8 cellular contexts compared by ENCODE assay signal in the genomic region with DNA sequence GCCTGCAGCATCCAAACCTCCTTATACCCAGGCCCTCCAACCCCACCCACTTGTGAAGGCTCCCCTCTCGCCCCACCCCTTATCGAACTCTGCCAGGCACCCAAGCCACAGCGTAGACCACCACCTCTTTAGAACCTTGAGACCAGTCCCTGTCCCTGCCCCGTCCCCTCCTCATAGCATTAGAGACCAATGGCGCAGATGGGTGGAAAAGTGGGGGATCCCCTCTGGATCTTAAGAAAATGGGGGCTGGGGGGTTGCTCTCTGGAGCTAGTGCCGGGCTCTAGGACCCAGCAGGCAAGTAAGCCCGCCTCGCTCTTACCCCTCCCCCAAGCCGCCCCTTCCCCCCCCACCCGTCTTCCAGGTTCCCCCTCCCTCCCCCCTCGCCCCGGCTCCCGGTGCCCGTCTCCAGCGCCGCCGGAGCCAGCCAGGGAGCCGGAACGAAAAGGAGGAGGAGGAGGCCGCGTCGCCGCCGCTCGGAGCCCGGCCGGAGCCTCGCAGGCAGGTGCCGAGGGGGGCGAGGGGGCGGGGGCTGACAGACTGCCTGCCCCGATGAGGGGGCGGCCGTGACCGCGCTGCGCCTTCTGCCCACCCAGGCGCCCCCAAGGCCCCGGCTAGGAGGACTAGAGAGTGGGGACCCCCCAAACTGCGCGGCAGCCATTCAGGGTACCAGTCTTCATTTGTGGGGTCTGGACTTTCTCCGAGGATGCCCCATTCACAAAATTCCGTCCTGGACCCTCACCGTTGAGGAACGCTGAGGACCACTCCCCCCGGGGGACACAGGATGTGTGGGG. TPM values are rescaled to one million over a fixed set of nuclear protein-coding genes. Genes with fewer than 3 reads are reported as not detected.
DNase-seq lines count a peak whose midpoint lies in the region; ATAC-seq and TF ChIP-seq lines count a peak whose summit lies in the region.

A gene with protein sequence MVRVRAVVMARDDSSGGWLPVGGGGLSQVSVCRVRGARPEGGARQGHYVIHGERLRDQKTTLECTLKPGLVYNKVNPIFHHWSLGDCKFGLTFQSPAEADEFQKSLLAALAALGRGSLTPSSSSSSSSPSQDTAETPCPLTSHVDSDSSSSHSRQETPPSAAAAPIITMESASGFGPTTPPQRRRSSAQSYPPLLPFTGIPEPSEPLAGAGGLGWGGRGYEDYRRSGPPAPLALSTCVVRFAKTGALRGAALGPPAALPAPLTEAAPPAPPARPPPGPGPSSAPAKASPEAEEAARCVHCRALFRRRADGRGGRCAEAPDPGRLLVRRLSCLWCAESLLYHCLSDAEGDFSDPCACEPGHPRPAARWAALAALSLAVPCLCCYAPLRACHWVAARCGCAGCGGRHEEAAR (plus strand): TSS at position 388 of the 791 bp plus-strand sequence. CDS start 1,606 bp downstream, outside the sequence.

- H3K4me3 ChIP-seq in brain microvascular endothelial cell (ENCODE audit: low read depth, low read length): peak within 1 kb of the TSS; percentile 77

- peak within 1 kb of the TSS; percentile 72 for H3K27ac Mint-ChIP-seq in activated CD4-positive, alpha-beta T cell treated with anti-CD3 and anti-CD28 coated beads, Interleukin-2, amount 10 ng/mL, durations not matched to agents 24 days and 14 days
- H3K27ac Mint-ChIP-seq in stimulated activated memory B cell treated with anti-CD40 and anti-IgM and Interleukin-4, amounts not matched to agents 10 μg/mL and 1 μg/mL and 100 μg/mL, for 72 hours: no peak within 1 kb of the TSS

- in situ Hi-C loops in brain microvascular endothelial cell (cut with HindIII; ENCODE audit: low pct_ligation_motif_present, low sequenced_read_pairs): no loop called here

- TF ChIP-seq CTCF in brain microvascular endothelial cell (IDR thresholded peaks at IDR 0.05; ENCODE audit: low read depth, low read length, missing control alignments): no peak

- H3K36me3 ChIP-seq in brain microvascular endothelial cell (replicated peaks): peaks cover 23% of the 10 kb centered on the region

- H3K27me3 ChIP-seq in brain microvascular endothelial cell (replicated peaks): no peaks in the 10 kb centered on the region

- intact Hi-C loops in activated CD4-positive, alpha-beta T cell treated with anti-CD3 and anti-CD28 coated beads, Interleukin-2, amount 10 ng/mL, durations not matched to agents 24 days and 14 days (cut with micrococcal nuclease): loop anchor here (1.0 kb wide), 1 partner anchor 52 kb away; no protein-coding TSS in a partner anchor

- peaks cover 24% of the 10 kb centered on the region for H3K27me3 Mint-ChIP-seq in activated CD4-positive, alpha-beta T cell treated with anti-CD3 and anti-CD28 coated beads, Interleukin-2, amount 10 ng/mL, durations not matched to agents 24 days and 14 days
- H3K27me3 Mint-ChIP-seq in stimulated activated memory B cell treated with anti-CD40 and anti-IgM and Interleukin-4, amounts not matched to agents 10 μg/mL and 1 μg/mL and 100 μg/mL, for 72 hours: peaks cover 50% of the 10 kb centered on the region

- peak within 1 kb of the TSS; percentile 47 for H3K27ac ChIP-seq in brain microvascular endothelial cell

- no peaks in the 10 kb centered on the region for H3K9me3 Mint-ChIP-seq in activated CD4-positive, alpha-beta T cell treated with anti-CD3 and anti-CD28 coated beads, Interleukin-2, amount 10 ng/mL, durations not matched to agents 24 days and 14 days
- no peaks in the 10 kb centered on the region for H3K9me3 Mint-ChIP-seq in stimulated activated memory B cell treated with anti-CD40 and anti-IgM and Interleukin-4, amounts not matched to agents 10 μg/mL and 1 μg/mL and 100 μg/mL, for 72 hours

- H3K4me1 Mint-ChIP-seq in activated CD4-positive, alpha-beta T cell treated with anti-CD3 and anti-CD28 coated beads, Interleukin-2, amount 10 ng/mL, durations not matched to agents 24 days and 14 days: peaks cover 19% of the 10 kb centered on the region
- H3K4me1 Mint-ChIP-seq in stimulated activated memory B cell treated with anti-CD40 and anti-IgM and Interleukin-4, amounts not matched to agents 10 μg/mL and 1 μg/mL and 100 μg/mL, for 72 hours: peaks cover 24% of the 10 kb centered on the region

- DNase-seq in activated CD4-positive, alpha-beta T cell treated with anti-CD3 and anti-CD28 coated beads, Interleukin-2, amount 10 ng/mL, durations not matched to agents 24 days and 14 days: no peak
- no peak for DNase-seq in activated CD4-positive, alpha-beta T cell treated with anti-CD3 and anti-CD28 coated beads for 48 hours
- DNase-seq in NCI-H226: peak; percentile 43
- no peak for DNase-seq in brain microvascular endothelial cell
- peak; percentile 68 for DNase-seq in iPS-NIHi7 (ENCODE audit: extremely low spot score)
- DNase-seq in cerebellar cortex (ENCODE audit: low spot score): no peak

- H3K36me3 Mint-ChIP-seq in activated CD4-positive, alpha-beta T cell treated with anti-CD3 and anti-CD28 coated beads, Interleukin-2, amount 10 ng/mL, durations not matched to agents 24 days and 14 days (ENCODE audit: low read depth): peaks cover 17% of the 10 kb centered on the region
- peaks cover 21% of the 10 kb centered on the region for H3K36me3 Mint-ChIP-seq in stimulated activated memory B cell treated with anti-CD40 and anti-IgM and Interleukin-4, amounts not matched to agents 10 μg/mL and 1 μg/mL and 100 μg/mL, for 72 hours

- peak within 1 kb of the TSS; percentile 90 for H3K4me3 Mint-ChIP-seq in activated CD4-positive, alpha-beta T cell treated with anti-CD3 and anti-CD28 coated beads, Interleukin-2, amount 10 ng/mL, durations not matched to agents 24 days and 14 days
- peak within 1 kb of the TSS; percentile 80 for H3K4me3 Mint-ChIP-seq in stimulated activated memory B cell treated with anti-CD40 and anti-IgM and Interleukin-4, amounts not matched to agents 10 μg/mL and 1 μg/mL and 100 μg/mL, for 72 hours

- ATAC-seq in stimulated activated memory B cell treated with anti-CD40 and anti-IgM and Interleukin-4, amounts not matched to agents 10 μg/mL and 1 μg/mL and 100 μg/mL, for 72 hours: peak; percentile 52
- ATAC-seq in GM19455 (IDR thresholded peaks at IDR 0.05; ENCODE audit: unreplicated experiment): no peak

RNA-seq across cellular contexts. Expression of the gene that starts here (rescaled TPM):
- 2.9 and 3.0 TPM in 2 replicates for total RNA-seq in activated CD4-positive, alpha-beta T cell treated with anti-CD3 and anti-CD28 coated beads, Interleukin-2, amount 10 ng/mL, durations not matched to agents 24 days and 14 days

Comparison
In these comparisons a context has a peak if more than half of its experiments do, and no peak if none do; other contexts are left out.
1. DNase-seq: peak in NCI-H226 (single experiment) and iPS-NIHi7 (single experiment); none in activated CD4-positive, alpha-beta T cell treated with anti-CD3 and anti-CD28 coated beads, Interleukin-2, amount 10 ng/mL, durations not matched to agents 24 days and 14 days (single experiment), activated CD4-positive, alpha-beta T cell treated with anti-CD3 and anti-CD28 coated beads for 48 hours (single experiment), brain microvascular endothelial cell (single experiment) and cerebellar cortex (single experiment).